ENCODE assay signal across 20 cellular contexts in genomic region chr16:4949986-4950385, GRCh38. TPM values are rescaled to one million over a fixed set of nuclear protein-coding genes. Genes with fewer than 3 reads are reported as not detected.
A peak's percentile ranks its signal among the peaks of the same experiment; 100 is the strongest.
DNase-seq lines count a peak whose midpoint lies in the region; ATAC-seq, FAIRE-seq and TF ChIP-seq lines count a peak whose summit lies in the region.
"Had no signal": no experiment of that assay in that cellular context is flagged by ENCODE, and none has a peak within 500 bp of the region (broad histone marks: within the 10 kb centered on the region; RNA-seq: fewer than 3 reads in every experiment).

No MANE protein-coding gene starts in this region.

- H3K56ac ChIP-seq in H1 (replicated peaks; ENCODE audit: insufficient read length, low read depth, low read length), result no peak overlapping the region

- no peak overlapping the region for H4K8ac ChIP-seq in H1 (ENCODE audit: extremely low read depth, insufficient read depth, low read length)

- CTCF ChIA-PET in HEK293T (lab: Yijun Ruan, JAX), result no interaction called here
- CTCF ChIA-PET in PC-9 (lab: Charles Lee), result no interaction called here
- CTCF ChIA-PET in H1 (lab: Charles Lee; ENCODE audit: partially characterized antibody), result no interaction called here

- H3F3A ChIP-seq in PC-9 (ENCODE audit: insufficient read depth, low read depth), result peaks cover 29% of the 10 kb centered on the region

- no peak overlapping the region for H4K91ac ChIP-seq in H1 (replicated peaks; ENCODE audit: insufficient read length, low read length)

- H3K4me3 ChIP-seq in PC-9, result no peak overlapping the region
- no peak overlapping the region for H3K4me3 ChIP-seq in H1 (ENCODE audit: extremely low read depth in 1 of 4, insufficient read depth in 2 of 4, low read depth in 3 of 4, low read length in 4 of 4)
- no peak overlapping the region for H3K4me3 ChIP-seq in gastrocnemius medialis
- H3K4me3 ChIP-seq: BLaER1 had no signal

- H3K18ac ChIP-seq in H1 (ENCODE audit: extremely low read depth, low read length), result no peak overlapping the region; the same call in 1 of the 2 replicates

- no peak overlapping the region for H2AK5ac ChIP-seq in H1 (ENCODE audit: low read depth, low read length)

- H3K79me2 ChIP-seq in PC-9 (ENCODE audit: low read depth) (no peaks in the 10 kb centered on the region), H1 (ENCODE audit: control insufficient read depth in 1 of 2, insufficient read depth in 2 of 2, low read length in 2 of 2) (no peaks in the 10 kb centered on the region)

- H4K20me1 ChIP-seq in PC-9 (ENCODE audit: insufficient read depth) (no peaks in the 10 kb centered on the region), H1 (replicated peaks in 1 of 2; ENCODE audit: control insufficient read depth in 1 of 2, insufficient read depth in 2 of 2, low read length in 2 of 2) (no peaks in the 10 kb centered on the region)
- H4K20me1 ChIP-seq: BLaER1 had no signal

- no TSS peak for BruUV-seq in PC-9 (replicated peaks; lab: Mats Ljungman, UMichigan)

- no peaks in the 10 kb centered on the region for H3K27me3 Mint-ChIP-seq in type B pancreatic cell
- peaks cover 19% of the 10 kb centered on the region for H3K27me3 Mint-ChIP-seq in activated T-cell treated with anti-CD3 and anti-CD28 coated beads, Interleukin-2, amount 50 U/mL, for 72 hours (ENCODE audit: low read depth)

- no peaks in the 10 kb centered on the region for H3K79me1 ChIP-seq in H1 (ENCODE audit: low read depth, low read length)

- no peak overlapping the region for H3K14ac ChIP-seq in H1 (ENCODE audit: insufficient read length)

- intact Hi-C loops in PC-9 (cut with micrococcal nuclease; ENCODE audit: unreplicated experiment) (loop anchor here (5.0 to 10.0 kb wide), 2 partner anchors 573 to 655 kb away; no protein-coding TSS in a partner anchor), gastrocnemius medialis (cut with DNase I; ENCODE audit: low total_unique reads) (no loop called here)

- H3K4me2 ChIP-seq in PC-9 (peak overlapping the region; percentile 68), H1 (ENCODE audit: insufficient read depth in 1 of 2, low read depth in 2 of 2, low read length in 2 of 2) (no peak overlapping the region)
- H3K4me2 ChIP-seq: BLaER1 had no signal

- H3K27me3 ChIP-seq in PC-9 (ENCODE audit: insufficient read depth, low read depth) (no peaks in the 10 kb centered on the region), H1 (replicated peaks in 1 of 4; ENCODE audit: control insufficient read depth in 3 of 4, extremely low read depth in 1 of 4, insufficient read depth in 3 of 4, low read length in 3 of 4) (no peaks in the 10 kb centered on the region), gastrocnemius medialis (peaks cover 0 to 8% (median 5%) of the 10 kb centered on the region in 3 donors)
- H3K27me3 ChIP-seq: BLaER1 had no signal

- 70% methylated on average over 9 of the region's 10 CpGs; no CpG with 5 or more reads in 1 of the 2 experiments for WGBS in H1 (ENCODE audit: extremely low coverage in 1 of 2, insufficient coverage in 1 of 2, insufficient read length in 1 of 2, insufficient replicate concordance in 2 of 2, low coverage in 1 of 2, low lambda C conversion rate in 2 of 2, missing lambda C conversion rate in 1 of 2), 2 experiments

- DNase-seq in HEK293T (ENCODE audit: extremely low spot score) (no peak), PC-9 (peak in 1 of 2 experiments; percentile 68), H1 (ENCODE audit: low read depth in 1 of 2, low spot score in 2 of 2) (no peak), type B pancreatic cell (ENCODE audit: extremely low spot score, unreplicated experiment) (no peak), gastrocnemius medialis (no peak)
- DNase-seq in activated T-cell treated with anti-CD3 and anti-CD28 coated beads, Interleukin-2, amount 50 U/mL, for 72 hours, result no peak
- DNase-seq in stimulated activated naive CD4-positive, alpha-beta T cell (lab: John Stamatoyannopoulos, UW), result no peak
- DNase-seq: 8988T; AML-193; Caco-2; CD8-positive, alpha-beta memory T cell; DND-41; GDM1; KBM-7 had no signal

- H2AFZ ChIP-seq in PC-9, result no peak overlapping the region
- H2AFZ ChIP-seq in H1 (ENCODE audit: low read length), result no peak overlapping the region

- no peak overlapping the region for H3K27ac ChIP-seq in PC-9
- no peak overlapping the region for H3K27ac ChIP-seq in H1 (ENCODE audit: low read depth, low read length)
- no peak overlapping the region for H3K27ac ChIP-seq in gastrocnemius medialis
- H3K27ac ChIP-seq: BLaER1 had no signal

- no peak for TF ChIP-seq POLR2A in H1 (IDR thresholded peaks at IDR 0.05; ENCODE audit: control extremely low read depth in 1 of 2, low read depth in 2 of 2, low read length in 2 of 2)
- TF ChIP-seq POLR2A in gastrocnemius medialis (IDR thresholded peaks at IDR 0.05), result no peak

- no peak for TF ChIP-seq RAD21 in H1 (IDR thresholded peaks at IDR 0.05 in 1 of 2, conservative IDR thresholded peaks at IDR 0.05 in 1 of 2; ENCODE audit: low read depth in 2 of 2, low read length in 2 of 2)

- H2BK120ac ChIP-seq in H1 (replicated peaks; ENCODE audit: low read depth, low read length), result no peak overlapping the region

- TF ChIP-seq CTCF in PC-9 (conservative IDR thresholded peaks at IDR 0.05) (no peak), H1 (IDR thresholded peaks at IDR 0.05; ENCODE audit: control extremely low read depth in 1 of 3, insufficient read depth in 1 of 3, low read depth in 1 of 3, low read length in 3 of 3) (no peak), type B pancreatic cell (conservative IDR thresholded peaks at IDR 0.05) (no peak), gastrocnemius medialis (IDR thresholded peaks at IDR 0.05 in 4 of 5, conservative IDR thresholded peaks at IDR 0.05 in 1 of 5) (no peak)

- no peak for ATAC-seq in gastrocnemius medialis
- no peak for ATAC-seq in activated T-cell treated with anti-CD3 and anti-CD28 coated beads, Interleukin-2, amount 50 U/mL, for 72 hours (replicated peaks in 1 of 2)
- ATAC-seq: HCT116, HepG2 had no signal

- peaks cover 5% of the 10 kb centered on the region; the same call in 1 of the 2 replicates for H3K23me2 ChIP-seq in H1 (ENCODE audit: low read depth, low read length)

- peak overlapping the region; percentile 91 for H3K27ac Mint-ChIP-seq in type B pancreatic cell
- no peak overlapping the region for H3K27ac Mint-ChIP-seq in activated T-cell treated with anti-CD3 and anti-CD28 coated beads, Interleukin-2, amount 50 U/mL, for 72 hours
- H3K27ac Mint-ChIP-seq: CD8-positive, alpha-beta memory T cell had no signal

- no peak overlapping the region for H3K23ac ChIP-seq in H1 (ENCODE audit: insufficient read length)

- no peak overlapping the region for H3K4ac ChIP-seq in H1 (replicated peaks; ENCODE audit: insufficient read length, low read depth, low read length)

- H3K9me2 ChIP-seq in PC-9 (ENCODE audit: insufficient read depth), result no peaks in the 10 kb centered on the region

- no peak overlapping the region for H2BK20ac ChIP-seq in H1 (ENCODE audit: low read length)

- no peaks in the 10 kb centered on the region for H3K36me3 Mint-ChIP-seq in type B pancreatic cell
- H3K36me3 Mint-ChIP-seq in activated T-cell treated with anti-CD3 and anti-CD28 coated beads, Interleukin-2, amount 50 U/mL, for 72 hours (ENCODE audit: insufficient read depth in 2 of 2), result no peaks in the 10 kb centered on the region
- H3K36me3 Mint-ChIP-seq: CD8-positive, alpha-beta memory T cell had no signal

- no peak overlapping the region for H2BK12ac ChIP-seq in H1 (ENCODE audit: low read depth, low read length)

- H3K9me3 ChIP-seq in PC-9 (ENCODE audit: insufficient read depth, low read depth) (no peaks in the 10 kb centered on the region), H1 (ENCODE audit: insufficient read depth in 2 of 2, low read depth in 1 of 2, low read length in 1 of 2) (no peaks in the 10 kb centered on the region), gastrocnemius medialis (no peaks in the 10 kb centered on the region)
- H3K9me3 ChIP-seq: BLaER1, Caco-2 had no signal

- H3K9me3 Mint-ChIP-seq in type B pancreatic cell, result no peaks in the 10 kb centered on the region
- H3K9me3 Mint-ChIP-seq in activated T-cell treated with anti-CD3 and anti-CD28 coated beads, Interleukin-2, amount 50 U/mL, for 72 hours, result no peaks in the 10 kb centered on the region
- H3K9me3 Mint-ChIP-seq: CD8-positive, alpha-beta memory T cell had no signal

- POLR2A ChIA-PET in HEK293T (lab: Yijun Ruan, JAX), result interaction anchor here (0.6 kb wide), 1 partner anchor 368 kb away, joined by 3 read pairs; no protein-coding TSS in a partner anchor
- POLR2A ChIA-PET in PC-9 (lab: Charles Lee; ENCODE audit: unreplicated experiment), result no interaction called here
- POLR2A ChIA-PET in H1 (lab: Charles Lee; ENCODE audit: partially characterized antibody), result no interaction called here

- in situ Hi-C loops in gastrocnemius medialis (cut with MboI; ENCODE audit: low sequenced_read_pairs in 4 of 4), result loop anchor here in 2 of 4 donors (10.0 to 25.0 kb wide), 2 partner anchors 105 to 463 kb away; partner anchors contain the start of genes GLYR1 (in 1 of the 2), HMOX2 (in 1 of the 2) and UBN1 (in 1 of the 2)

- TF ChIP-seq EP300 in H1 (IDR thresholded peaks at IDR 0.05; ENCODE audit: borderline replicate concordance in 1 of 2, low read depth in 2 of 2, low read length in 2 of 2), result no peak

- no peak for FAIRE-seq in H1 (lab: Jason Lieb, UNC)
- FAIRE-seq: GM12892, H54, HepG2, HTR-8/SVneo had no signal

- peak overlapping the region; percentile 62 for H3K4me3 Mint-ChIP-seq in type B pancreatic cell
- H3K4me3 Mint-ChIP-seq in activated T-cell treated with anti-CD3 and anti-CD28 coated beads, Interleukin-2, amount 50 U/mL, for 72 hours, result no peak overlapping the region
- H3K4me3 Mint-ChIP-seq: CD8-positive, alpha-beta memory T cell had no signal

- no peak overlapping the region for H4K5ac ChIP-seq in H1 (ENCODE audit: insufficient read length, low read depth, low read length)

- peaks cover 24% of the 10 kb centered on the region for H3K4me1 Mint-ChIP-seq in type B pancreatic cell (ENCODE audit: unreplicated experiment)
- H3K4me1 Mint-ChIP-seq in activated T-cell treated with anti-CD3 and anti-CD28 coated beads, Interleukin-2, amount 50 U/mL, for 72 hours (ENCODE audit: low read depth), result peaks cover 4% of the 10 kb centered on the region
- H3K4me1 Mint-ChIP-seq: CD8-positive, alpha-beta memory T cell had no signal

- peaks cover 53% of the 10 kb centered on the region for H3K4me1 ChIP-seq in PC-9 (replicated peaks; ENCODE audit: insufficient read depth)
- H3K4me1 ChIP-seq in H1 (replicated peaks in 1 of 4; ENCODE audit: control insufficient read depth in 3 of 4, insufficient read depth in 4 of 4, low read length in 3 of 4), result peaks cover 4 to 22% (median 13%) of the 10 kb centered on the region in 4 experiments
- peaks cover 0 to 5% of the 10 kb centered on the region in 2 donors for H3K4me1 ChIP-seq in gastrocnemius medialis

- H2BK15ac ChIP-seq in H1 (ENCODE audit: low read length), result peak overlapping the region; percentile 75; the same call in 1 of the 2 replicates

- H3K9ac ChIP-seq in H1 (replicated peaks in 1 of 4; ENCODE audit: extremely low read depth in 1 of 4, low read depth in 3 of 4, low read length in 3 of 4), result no peak overlapping the region
- H3K9ac ChIP-seq: BLaER1 had no signal

- no peaks in the 10 kb centered on the region for H3K36me3 ChIP-seq in PC-9 (ENCODE audit: low read depth)
- no peaks in the 10 kb centered on the region for H3K36me3 ChIP-seq in H1 (ENCODE audit: control insufficient read depth in 2 of 4, insufficient read depth in 4 of 4, low read length in 3 of 4)
- H3K36me3 ChIP-seq in gastrocnemius medialis, result no peaks in the 10 kb centered on the region
- H3K36me3 ChIP-seq: BLaER1 had no signal

- H2BK5ac ChIP-seq in H1 (ENCODE audit: low read depth, low read length), result no peak overlapping the region

RNA-seq across cellular contexts. Expression of gene SEC14L5, which starts 8.1 kb away (rescaled TPM):
- total RNA-seq in PC-9 (2021), result 1.1 and 1.8 TPM in 2 replicates
- 3.0 and 3.2 TPM in 2 replicates for total RNA-seq in H1 (2021; fragmentation: NEBNext Ultra II Directional; extraction: Animal tissue kit (Norgen Biotek cat#: 25700))
- 1.9 and 2.1 TPM in 2 replicates for polyA plus RNA-seq in H1 (2011; rRNA removed)
- polyA plus RNA-seq in H1 (2011; cell fraction: cytosol; rRNA removed), result 2.1 TPM
- 2.7 TPM for polyA plus RNA-seq in H1 (2011; cell fraction: nucleus; rRNA removed)
- 1.9 to 2.9 TPM (median 2.3 TPM) in 4 replicates for polyA plus RNA-seq in H1 (2012, experiment 1 of 2)
- polyA plus RNA-seq in H1 (2012, experiment 2 of 2), result 1.6 TPM
- 1.1 TPM for polyA plus RNA-seq in H1 (2013, experiment 1 of 2)
- 0.99 TPM for polyA plus RNA-seq in H1 (2013, experiment 2 of 2)
- polyA minus RNA-seq in H1 (2011; rRNA and poly(A)+ RNA removed), result 4.0 and 5.8 TPM in 2 replicates
- 1.7 TPM for polyA minus RNA-seq in H1 (2011; cell fraction: cytosol; rRNA and poly(A)+ RNA removed)
- 2.9 TPM for polyA minus RNA-seq in H1 (2011; cell fraction: nucleus; rRNA and poly(A)+ RNA removed)
- total RNA-seq in type B pancreatic cell (ENCODE audit: low replicate concordance), result 0.71 and 0.92 TPM in 2 replicates
- total RNA-seq in gastrocnemius medialis, result 1 to 10 TPM in 3 of 4 donors, under 1 TPM in 1; 0.85 to 5.8 (median 1.5) TPM
- total RNA-seq in activated T-cell treated with anti-CD3 and anti-CD28 coated beads, Interleukin-2, amount 50 U/mL, for 72 hours, result under 1 TPM in 1 of 2 donors, not detected in 1; 0.02 TPM
- total RNA-seq: CD8-positive, alpha-beta memory T cell had no signal
- polyA plus RNA-seq: CD8-positive, alpha-beta memory T cell had no signal

RNA-seq across cellular contexts. Expression of gene PPL, which starts 13.0 kb away (rescaled TPM):
- total RNA-seq in PC-9 (2021) (184 and 187 TPM in 2 replicates), type B pancreatic cell (ENCODE audit: low replicate concordance) (142 and 428 TPM in 2 replicates), gastrocnemius medialis (10 to 100 TPM; 12.8 to 23.1 (median 18.3) TPM)
- 28.8 and 29.5 TPM in 2 replicates for total RNA-seq in H1 (2021; fragmentation: NEBNext Ultra II Directional; extraction: Animal tissue kit (Norgen Biotek cat#: 25700))
- polyA plus RNA-seq in H1 (2011; rRNA removed), result 11.3 and 15.8 TPM in 2 replicates
- polyA plus RNA-seq in H1 (2011; cell fraction: cytosol; rRNA removed), result 13.7 TPM
- polyA plus RNA-seq in H1 (2011; cell fraction: nucleus; rRNA removed), result 46.9 TPM
- polyA plus RNA-seq in H1 (2012, experiment 1 of 2), result 16.5 to 27.4 TPM (median 22.8 TPM) in 4 replicates
- 5.2 TPM for polyA plus RNA-seq in H1 (2012, experiment 2 of 2)
- 16.4 TPM for polyA plus RNA-seq in H1 (2013, experiment 1 of 2)
- polyA plus RNA-seq in H1 (2013, experiment 2 of 2), result 15.4 TPM
- polyA minus RNA-seq in H1 (2011; rRNA and poly(A)+ RNA removed), result 21.5 and 22.3 TPM in 2 replicates
- polyA minus RNA-seq in H1 (2011; cell fraction: cytosol; rRNA and poly(A)+ RNA removed), result 15.9 TPM
- 21.8 TPM for polyA minus RNA-seq in H1 (2011; cell fraction: nucleus; rRNA and poly(A)+ RNA removed)
- under 1 TPM; 0.09 to 0.22 TPM for total RNA-seq in activated T-cell treated with anti-CD3 and anti-CD28 coated beads, Interleukin-2, amount 50 U/mL, for 72 hours
- total RNA-seq: CD8-positive, alpha-beta memory T cell had no signal

Comparison
In these comparisons a context has a peak if more than half of its experiments do, and no peak if none do; other contexts are left out.
1. RNA of gene PPL, which starts 13.0 kb away (total RNA-seq): 184 to 187 TPM in PC-9, 142 to 428 TPM in type B pancreatic cell, 28.8 to 29.5 TPM in H1 and 12.8 to 23.1 TPM in gastrocnemius medialis; 0.09 to 0.22 TPM in activated T-cell treated with anti-CD3 and anti-CD28 coated beads, Interleukin-2, amount 50 U/mL, for 72 hours; every median in the first group is over 10 times any median in the second.